In the genomic region with DNA sequence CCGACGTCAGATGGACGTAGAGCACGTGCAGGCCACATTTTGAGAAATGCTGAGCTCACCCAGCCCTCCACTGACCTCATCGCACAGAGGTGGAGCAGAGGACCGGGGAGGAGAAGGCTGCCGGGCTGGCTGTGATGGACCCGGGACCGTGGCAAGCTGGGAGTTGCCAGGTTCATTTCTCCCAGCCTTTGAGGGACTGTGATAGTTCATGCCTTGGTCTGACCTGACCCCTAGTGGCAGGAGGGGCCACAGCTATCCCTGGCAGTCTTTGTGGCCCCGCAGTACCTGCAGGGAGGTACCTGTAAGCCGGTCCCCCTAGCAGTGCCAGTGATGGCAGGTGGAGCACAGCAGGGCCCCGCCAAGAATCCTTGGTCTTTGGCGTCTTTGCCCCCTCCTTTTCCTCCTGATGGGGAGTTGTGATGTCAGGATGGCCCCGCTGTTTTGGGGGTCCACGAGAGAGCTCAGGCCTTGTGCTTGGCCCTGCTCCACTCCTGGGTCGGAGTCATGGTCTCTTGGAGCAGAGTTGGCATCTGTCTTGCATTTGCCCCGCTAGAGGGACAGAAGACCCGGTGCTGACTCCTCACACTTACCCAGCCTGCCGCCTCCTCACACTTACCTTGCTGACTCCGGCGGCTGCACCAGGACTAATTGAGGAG, we compare ENCODE assay signal across 8 cellular contexts. TPM values are rescaled to one million over a fixed set of nuclear protein-coding genes. Genes with fewer than 3 reads are reported as not detected.
DNase-seq lines count a peak whose midpoint lies in the region; ATAC-seq and TF ChIP-seq lines count a peak whose summit lies in the region.

No MANE protein-coding gene starts in this region.

- H3K27me3 ChIP-seq in adrenal gland = no peaks in the 10 kb centered on the region

- H3K4me1 ChIP-seq in adrenal gland (replicated peaks in 1 of 2) = no peaks in the 10 kb centered on the region

- DNase-seq in DMS79 (lab: John Stamatoyannopoulos, UW) (peak; percentile 19), HuH-7.5 (ENCODE audit: low spot score) (peak; percentile 74), adrenal gland (peak; percentile 62 to 84 (median 74)), left ventricle myocardium superior (peak; percentile 71), sciatic nerve (ENCODE audit: low spot score) (peak; percentile 83), COR-L47 (lab: John Stamatoyannopoulos, UW) (no peak)

- intact Hi-C loops in adrenal gland (cut with DNase I) (loop anchor here (2.0 to 10.0 kb wide), 3 partner anchors 161 to 186 kb away; no protein-coding TSS in a partner anchor), left ventricle myocardium superior (cut with micrococcal nuclease) (loop anchor here (5.0 kb wide), 1 partner anchor 186 kb away; no protein-coding TSS in a partner anchor), sciatic nerve (cut with DNase I) (loop anchor here (2.0 kb wide), 1 partner anchor 184 kb away; no protein-coding TSS in a partner anchor)

- ATAC-seq in SK-N-SH treated with all-trans-retinoic acid at 6 μM for 48 hours = peak; percentile 95
- peak; percentile 90 for ATAC-seq in left ventricle myocardium superior
- ATAC-seq in sciatic nerve = peak; percentile 93
- no peak for ATAC-seq in GM21576 (IDR thresholded peaks at IDR 0.05; ENCODE audit: unreplicated experiment)

- H3K4me3 ChIP-seq in adrenal gland = no peak overlapping the region

- H3K9me3 ChIP-seq in adrenal gland (replicated peaks in 1 of 3) = no peaks in the 10 kb centered on the region

- TF ChIP-seq POLR2A in adrenal gland (IDR thresholded peaks at IDR 0.05) = no peak

- H3K27ac ChIP-seq in adrenal gland = no peak overlapping the region

- peak; percentile 58 to 93 (median 82) for TF ChIP-seq CTCF in adrenal gland (IDR thresholded peaks at IDR 0.05)

- no peaks in the 10 kb centered on the region for H3K36me3 ChIP-seq in adrenal gland (replicated peaks in 1 of 2)

- 55 to 63% (median 57%) methylated on average over 19 to 21 of the region's 21 CpGs for WGBS in adrenal gland, 4 donors

TF ChIP-seq in SK-N-SH treated with all-trans-retinoic acid at 6 μM for 48 hours, 23 proteins besides CTCF, POLR2A, EP300 and RAD21:
- no peak for TF ChIP-seq ZFP3 (CRISPR knock-in tag; IDR thresholded peaks at IDR 0.05)
TF ChIP-seq in SK-N-SH treated with all-trans-retinoic acid at 6 μM for 48 hours: peak in this region for 0.

RNA-seq across cellular contexts. Expression of a gene that starts 50.4 kb away (rescaled TPM):
- total RNA-seq in adrenal gland (not detected), left ventricle myocardium superior (not detected), sciatic nerve (not detected)
- polyA plus RNA-seq in adrenal gland = not detected
